In the genomic region with DNA sequence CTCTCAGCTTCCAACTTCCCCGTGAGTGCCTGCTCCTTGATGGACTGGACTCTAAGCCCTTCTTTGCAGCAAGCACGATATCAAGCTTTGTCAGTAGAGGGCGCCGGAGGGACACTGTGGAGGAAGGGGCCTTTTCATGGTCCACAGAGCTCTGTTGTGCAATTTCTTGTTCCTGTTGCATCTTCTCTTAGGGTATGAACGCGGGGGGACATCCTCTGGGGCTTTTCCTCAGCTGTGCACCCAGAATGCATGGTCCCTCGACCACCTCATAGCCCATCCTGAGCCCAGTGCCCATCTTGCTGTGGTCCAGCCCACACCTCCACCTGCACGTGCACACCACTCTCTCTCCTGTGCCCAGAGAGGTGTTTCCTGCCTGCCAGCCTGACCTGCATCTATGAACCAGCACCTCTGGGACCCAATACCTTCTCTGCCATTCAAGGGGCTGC, we compare ENCODE assay signal across 8 cellular contexts.
DNase-seq lines count a peak whose midpoint lies in the region; ATAC-seq and TF ChIP-seq lines count a peak whose summit lies in the region.

No MANE protein-coding gene starts in this region.

- no peaks in the 10 kb centered on the region for H3K4me1 Mint-ChIP-seq in activated T-helper 17 cell treated with anti-CD3 and anti-CD28 coated beads, Interleukin-2, amount 50 U/mL, for 72 hours

- H3K27me3 ChIP-seq in foreskin keratinocyte (peaks cover 4% of the 10 kb centered on the region), neuronal stem cell (ENCODE audit: control insufficient read depth in 3 of 3, insufficient read depth in 3 of 3, low read depth in 1 of 3, low read length in 3 of 3) (no peaks in the 10 kb centered on the region), upper lobe of left lung (no peaks in the 10 kb centered on the region)

- TF ChIP-seq CTCF in LNCAP (IDR thresholded peaks at IDR 0.05): peak; percentile 85
- peak; percentile 87 for TF ChIP-seq CTCF in foreskin keratinocyte (conservative IDR thresholded peaks at IDR 0.05)
- TF ChIP-seq CTCF in upper lobe of left lung (IDR thresholded peaks at IDR 0.05): peak; percentile 50 to 76 (median 61)

- peak overlapping the region; percentile 11 for H2BK12ac ChIP-seq in neuronal stem cell (ENCODE audit: low read length)

- H3K4me3 Mint-ChIP-seq in activated T-helper 17 cell treated with anti-CD3 and anti-CD28 coated beads, Interleukin-2, amount 50 U/mL, for 72 hours: no peak overlapping the region

- peak overlapping the region in 1 of 2 donors; percentile 50 for H3K4me3 ChIP-seq in neuronal stem cell (ENCODE audit: low read length in 2 of 2)
- H3K4me3 ChIP-seq in upper lobe of left lung: no peak overlapping the region

- H2AFZ ChIP-seq in neuronal stem cell (ENCODE audit: low read length): no peak overlapping the region

- WGBS in neuronal stem cell (ENCODE audit: extremely low coverage in 2 of 2, insufficient read length in 2 of 2, insufficient replicate concordance in 1 of 2), 2 donors: no CpG with 5 or more reads among the region's 8 CpGs
- 9 to 11% methylated on average over 8 of the region's 8 CpGs for WGBS in upper lobe of left lung, 2 donors

- DNase-seq in DMS153 (lab: John Stamatoyannopoulos, UW): peak; percentile 92
- peak; percentile 94 for DNase-seq in OCI-M1 (lab: John Stamatoyannopoulos, UW)
- peak in 1 of 2 donors; percentile 57 for DNase-seq in foreskin keratinocyte
- DNase-seq in neuronal stem cell (ENCODE audit: low spot score): peak; percentile 89
- DNase-seq in upper lobe of left lung: peak in 1 of 2 donors; percentile 77

- H3K79me1 ChIP-seq in neuronal stem cell (ENCODE audit: low read depth, low read length): no peaks in the 10 kb centered on the region

- no peak overlapping the region for H3K14ac ChIP-seq in neuronal stem cell (ENCODE audit: low read length)

- H4K8ac ChIP-seq in neuronal stem cell (ENCODE audit: low read depth, low read length): no peak overlapping the region

- H3K9me3 ChIP-seq in neuronal stem cell (replicated peaks in 1 of 2; ENCODE audit: control insufficient read depth in 2 of 2, insufficient read depth in 1 of 2, low read depth in 1 of 2, low read length in 2 of 2) (no peaks in the 10 kb centered on the region), upper lobe of left lung (peaks cover 0 to 13% (median 5%) of the 10 kb centered on the region in 4 donors)

- no peak overlapping the region for H2BK120ac ChIP-seq in neuronal stem cell (ENCODE audit: low read depth, low read length)

- H2BK5ac ChIP-seq in neuronal stem cell (ENCODE audit: low read length): no peak overlapping the region

- no peak overlapping the region for H3K23ac ChIP-seq in neuronal stem cell (ENCODE audit: low read depth, low read length, poor library complexity)

- H3K27me3 Mint-ChIP-seq in activated T-helper 17 cell treated with anti-CD3 and anti-CD28 coated beads, Interleukin-2, amount 50 U/mL, for 72 hours: peaks cover 4% of the 10 kb centered on the region

- no peak overlapping the region for H4K91ac ChIP-seq in neuronal stem cell (ENCODE audit: low read depth, low read length, poor library complexity)

- TF ChIP-seq EP300 in upper lobe of left lung (IDR thresholded peaks at IDR 0.05): no peak

- H2AK5ac ChIP-seq in neuronal stem cell (ENCODE audit: low read depth, low read length): peak overlapping the region; percentile 60

- no peaks in the 10 kb centered on the region for H3K9me3 Mint-ChIP-seq in activated T-helper 17 cell treated with anti-CD3 and anti-CD28 coated beads, Interleukin-2, amount 50 U/mL, for 72 hours

- H2BK15ac ChIP-seq in neuronal stem cell (ENCODE audit: low read length): no peak overlapping the region

- H3K27ac Mint-ChIP-seq in activated T-helper 17 cell treated with anti-CD3 and anti-CD28 coated beads, Interleukin-2, amount 50 U/mL, for 72 hours: no peak overlapping the region

- H3K4me2 ChIP-seq in neuronal stem cell (ENCODE audit: insufficient read depth, low read length, poor library complexity, severe bottlenecking): no peak overlapping the region

- H3K18ac ChIP-seq in neuronal stem cell (ENCODE audit: low read length): peak overlapping the region; percentile 64

- ATAC-seq in activated T-helper 17 cell treated with anti-CD3 and anti-CD28 coated beads, Interleukin-2, amount 50 U/mL, for 72 hours (replicated peaks): peak; percentile 46
- peak; percentile 65 for ATAC-seq in foreskin keratinocyte
- ATAC-seq in upper lobe of left lung (ENCODE audit: low FRiP score in 2 of 2): peak; percentile 73 to 79
- ATAC-seq in GM21526 (IDR thresholded peaks at IDR 0.05; ENCODE audit: low FRiP score, unreplicated experiment): no peak

- H3K36me3 ChIP-seq in neuronal stem cell (replicated peaks in 1 of 2; ENCODE audit: control insufficient read depth in 2 of 2, insufficient read depth in 2 of 2, low read length in 2 of 2) (no peaks in the 10 kb centered on the region), upper lobe of left lung (no peaks in the 10 kb centered on the region)

- H3K36me3 Mint-ChIP-seq in activated T-helper 17 cell treated with anti-CD3 and anti-CD28 coated beads, Interleukin-2, amount 50 U/mL, for 72 hours (ENCODE audit: low read depth): no peaks in the 10 kb centered on the region

- no peak overlapping the region for H3K27ac ChIP-seq in foreskin keratinocyte
- H3K27ac ChIP-seq in neuronal stem cell (replicated peaks; ENCODE audit: low read length): no peak overlapping the region
- no peak overlapping the region for H3K27ac ChIP-seq in upper lobe of left lung

- H3K4ac ChIP-seq in neuronal stem cell (ENCODE audit: low read length): no peak overlapping the region

- H3K9ac ChIP-seq in neuronal stem cell (ENCODE audit: low read depth, low read length, poor library complexity): no peak overlapping the region

- TF ChIP-seq POLR2A in upper lobe of left lung (IDR thresholded peaks at IDR 0.05): no peak

- H3K4me1 ChIP-seq in foreskin keratinocyte: no peaks in the 10 kb centered on the region
- H3K4me1 ChIP-seq in neuronal stem cell (ENCODE audit: control insufficient read depth in 2 of 2, insufficient read depth in 1 of 2, low read depth in 1 of 2, low read length in 2 of 2): peaks cover 0 to 2% of the 10 kb centered on the region in 2 donors
- H3K4me1 ChIP-seq in upper lobe of left lung: no peaks in the 10 kb centered on the region
